ENCODE assay signal across 9 cellular contexts in the genomic region with DNA sequence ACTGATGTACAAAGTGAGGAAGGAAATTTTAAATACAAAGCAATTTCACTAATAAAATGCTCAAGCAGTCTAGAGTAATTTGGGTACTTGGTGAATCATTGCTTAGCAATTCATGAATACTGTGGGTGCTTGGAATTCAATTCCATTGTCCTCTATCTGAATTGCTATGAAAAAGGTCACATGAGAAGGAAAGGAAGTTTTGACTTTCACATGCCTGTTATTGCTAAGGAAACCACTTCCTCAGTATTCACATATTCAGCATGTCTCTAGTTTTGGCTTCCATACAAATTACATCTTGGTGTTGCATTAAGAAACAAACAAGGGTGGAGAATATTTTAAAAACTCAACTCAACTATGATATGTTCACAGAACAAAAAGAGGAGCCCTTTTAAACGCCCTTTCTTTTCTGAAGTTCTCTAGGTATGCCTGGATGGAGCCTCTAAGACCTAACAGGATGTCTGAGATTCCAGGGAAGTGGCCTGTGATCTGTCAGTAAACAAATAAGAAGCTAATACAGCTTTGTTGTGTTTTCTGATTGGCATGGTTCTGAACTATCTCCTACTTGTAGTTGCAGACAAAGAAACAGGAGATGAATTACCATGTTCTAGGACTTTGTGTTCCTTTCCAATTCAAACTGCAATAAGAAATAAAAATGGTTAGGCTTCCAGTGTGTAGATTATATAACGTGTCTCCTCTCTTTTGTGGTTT.
DNase-seq lines count a peak whose midpoint lies in the region; ATAC-seq and TF ChIP-seq lines count a peak whose summit lies in the region.
"Had no signal": no experiment of that assay in that cellular context is flagged by ENCODE, and none has a peak within 500 bp of the region (broad histone marks: within the 10 kb centered on the region; RNA-seq: fewer than 3 reads in every experiment).

No MANE protein-coding gene starts in this region.

- 45 to 58% (median 57%) methylated on average over 2 of the region's 2 CpGs for WGBS in spleen, 5 donors

- intact Hi-C loops in spleen (cut with DNase I; ENCODE audit: low total_unique reads) = no loop called here

- TF ChIP-seq CTCF in astrocyte of the cerebellum (IDR thresholded peaks at IDR 0.05; ENCODE audit: low read depth, low read length, missing control alignments) (no peak), spleen (IDR thresholded peaks at IDR 0.05 in 8 of 11, conservative IDR thresholded peaks at IDR 0.05 in 3 of 11) (no peak)

- H3K4me3 ChIP-seq in astrocyte of the cerebellum (ENCODE audit: low read depth, low read length) (no peak overlapping the region), spleen (no peak overlapping the region)

- H3K36me3 ChIP-seq in spleen = no peaks in the 10 kb centered on the region

- no peak for TF ChIP-seq POLR2A in spleen (IDR thresholded peaks at IDR 0.05)

- no peaks in the 10 kb centered on the region for H3K9me3 ChIP-seq in spleen

- ATAC-seq in GM19463 (IDR thresholded peaks at IDR 0.05; ENCODE audit: unreplicated experiment) = no peak

- H3K27me3 ChIP-seq in spleen (replicated peaks in 1 of 7) = no peaks in the 10 kb centered on the region

- in situ Hi-C loops in astrocyte of the cerebellum (cut with HindIII; ENCODE audit: low sequenced_read_pairs) = no loop called here

- H3K4me1 ChIP-seq in spleen = peaks cover 5 to 32% (median 17%) of the 10 kb centered on the region in 6 donors

- peak overlapping the region in 7 of 8 donors; percentile 39 to 74 (median 51) for H3K27ac ChIP-seq in spleen

- peak; percentile 94 for DNase-seq in HS-5 (ENCODE audit: low read depth)
- DNase-seq in astrocyte of the cerebellum (ENCODE audit: low read depth) = peak; percentile 96
- DNase-seq in iPS DF 19.7 (ENCODE audit: low read depth, low spot score) = peak; percentile 47
- no peak for DNase-seq in spleen
- no peak for DNase-seq in activated CD4-positive, CD25-positive, alpha-beta regulatory T cell (lab: John Stamatoyannopoulos, UW)
- no peak for DNase-seq in HuH-7 (ENCODE audit: low spot score)
- no peak for DNase-seq in NCI-H1694 treated with DMSO at 0.1 percent for 48 hours (lab: John Stamatoyannopoulos, UW)
- DNase-seq: NCI-H69 had no signal

Comparison
In these comparisons a context has a peak if more than half of its experiments do, and no peak if none do; other contexts are left out.
1. DNase-seq: peak in HS-5 (single experiment), astrocyte of the cerebellum (single experiment) and iPS DF 19.7 (single experiment); none in spleen (single experiment), activated CD4-positive, CD25-positive, alpha-beta regulatory T cell (0 of 4), HuH-7 (single experiment) and NCI-H1694 treated with DMSO at 0.1 percent for 48 hours (single experiment).